ENCODE assay signal across 8 cellular contexts in the genomic region with DNA sequence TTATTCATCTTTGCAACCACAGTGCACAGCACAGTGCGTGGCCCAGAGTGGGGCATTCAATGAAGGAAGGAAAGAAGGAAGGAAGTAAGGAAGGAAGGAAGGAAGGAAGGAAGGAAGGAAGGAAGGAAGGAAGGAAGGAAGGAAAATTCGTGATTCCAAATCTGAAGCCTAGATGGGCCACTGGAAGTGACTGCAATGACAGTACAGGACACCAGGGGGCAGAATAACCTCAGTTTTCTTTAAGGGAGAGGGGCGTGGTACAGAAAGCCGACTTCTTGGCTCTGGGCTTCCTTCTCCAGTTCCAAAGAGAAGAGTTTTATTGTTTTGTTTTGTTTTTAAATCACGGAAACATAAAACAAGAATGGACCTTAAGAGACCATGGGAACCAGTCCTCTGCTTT. TPM values are rescaled to one million over a fixed set of nuclear protein-coding genes. Genes with fewer than 3 reads are reported as not detected.
A peak's percentile ranks its signal among the peaks of the same experiment; 100 is the strongest.
DNase-seq lines count a peak whose midpoint lies in the region; ATAC-seq, FAIRE-seq and TF ChIP-seq lines count a peak whose summit lies in the region.

No MANE protein-coding gene starts in this region.

- H3K27ac Mint-ChIP-seq in activated T-helper 2 cell treated with anti-CD3 and anti-CD28 coated beads, Interferon-gamma antibody, Interleukin-2, Interleukin-4, amounts not matched to agents 10 μg/mL and 5 μg/mL and 100 μg/mL, durations not matched to agents 14 hours and 24 hours and 36 hours: peak overlapping the region; percentile 2

- peak; percentile 80 for TF ChIP-seq CTCF in DND-41 (IDR thresholded peaks at IDR 0.05; ENCODE audit: borderline replicate concordance, extremely low read depth, low read length, poor library complexity, severe bottlenecking)
- peak; percentile 77 for TF ChIP-seq CTCF in foreskin keratinocyte (conservative IDR thresholded peaks at IDR 0.05)
- TF ChIP-seq CTCF in pancreas (IDR thresholded peaks at IDR 0.05): peak; percentile 55 to 80 (median 61)

- H4K20me1 ChIP-seq in DND-41 (ENCODE audit: insufficient read depth, low read length): no peaks in the 10 kb centered on the region

- H3K9me3 ChIP-seq in DND-41 (ENCODE audit: insufficient read depth, low read length, severe bottlenecking) (no peaks in the 10 kb centered on the region), pancreas (no peaks in the 10 kb centered on the region)

- H3K4me3 ChIP-seq in DND-41 (ENCODE audit: low read depth in 1 of 2, low read length in 2 of 2) (no peak overlapping the region), pancreas (no peak overlapping the region)

- no peaks in the 10 kb centered on the region for H3K9me3 Mint-ChIP-seq in activated T-helper 2 cell treated with anti-CD3 and anti-CD28 coated beads, Interferon-gamma antibody, Interleukin-2, Interleukin-4, amounts not matched to agents 10 μg/mL and 5 μg/mL and 100 μg/mL, durations not matched to agents 14 hours and 24 hours and 36 hours

- no peak overlapping the region for H3K9ac ChIP-seq in DND-41 (ENCODE audit: low read depth, low read length)

- H3K36me3 ChIP-seq in DND-41 (ENCODE audit: insufficient read depth, low read length) (no peaks in the 10 kb centered on the region), pancreas (no peaks in the 10 kb centered on the region)

- no peaks in the 10 kb centered on the region for H3K36me3 Mint-ChIP-seq in activated T-helper 2 cell treated with anti-CD3 and anti-CD28 coated beads, Interferon-gamma antibody, Interleukin-2, Interleukin-4, amounts not matched to agents 10 μg/mL and 5 μg/mL and 100 μg/mL, durations not matched to agents 14 hours and 24 hours and 36 hours (ENCODE audit: low read depth)

- FAIRE-seq in pancreas (lab: Jason Lieb, UNC): peak; percentile 76

- peak overlapping the region; percentile 40; the same call in 1 of the 2 replicates for H3K4me2 ChIP-seq in DND-41 (ENCODE audit: insufficient read depth, low read length)

- peaks cover 19% of the 10 kb centered on the region for H3K4me1 Mint-ChIP-seq in activated T-helper 2 cell treated with anti-CD3 and anti-CD28 coated beads, Interferon-gamma antibody, Interleukin-2, Interleukin-4, amounts not matched to agents 10 μg/mL and 5 μg/mL and 100 μg/mL, durations not matched to agents 14 hours and 24 hours and 36 hours (ENCODE audit: low read depth)

- intact Hi-C loops in activated T-helper 2 cell treated with anti-CD3 and anti-CD28 coated beads, Interferon-gamma antibody, Interleukin-2, Interleukin-4, amounts not matched to agents 10 μg/mL and 5 μg/mL and 100 μg/mL, durations not matched to agents 14 hours and 24 hours and 36 hours (cut with micrococcal nuclease): loop anchor here (1.0 to 10.0 kb wide), 6 partner anchors 120 to 453 kb away; a partner anchor contains a TSS
- intact Hi-C loops in pancreas (cut with DNase I): no loop called here

- H3K27ac ChIP-seq in DND-41 (ENCODE audit: low read length) (no peak overlapping the region), foreskin keratinocyte (no peak overlapping the region), pancreas (no peak overlapping the region)

- H3K27me3 Mint-ChIP-seq in activated T-helper 2 cell treated with anti-CD3 and anti-CD28 coated beads, Interferon-gamma antibody, Interleukin-2, Interleukin-4, amounts not matched to agents 10 μg/mL and 5 μg/mL and 100 μg/mL, durations not matched to agents 14 hours and 24 hours and 36 hours (ENCODE audit: low read depth): peaks cover 3% of the 10 kb centered on the region

- H3K4me1 ChIP-seq in DND-41 (ENCODE audit: insufficient read depth, low read length): peaks cover 22% of the 10 kb centered on the region
- H3K4me1 ChIP-seq in foreskin keratinocyte: no peaks in the 10 kb centered on the region
- H3K4me1 ChIP-seq in pancreas: no peaks in the 10 kb centered on the region

- peak overlapping the region; percentile 36; the same call in 1 of the 2 replicates for H2AFZ ChIP-seq in DND-41 (ENCODE audit: low read depth, low read length)

- H3K79me2 ChIP-seq in DND-41 (ENCODE audit: insufficient read depth, low read length): no peaks in the 10 kb centered on the region

- WGBS in pancreas, 2 donors: 6 to 8% methylated on average over 5 of the region's 5 CpGs

- DNase-seq in DND-41 (peak; percentile 65), HS-5 (ENCODE audit: low read depth) (peak; percentile 10), RKO (ENCODE audit: low spot score) (peak; percentile 54), foreskin keratinocyte (no peak), pancreas (peak in 4 of 6 donors; percentile 30 to 66 (median 52))
- peak; percentile 10 for DNase-seq in activated T-helper 2 cell treated with anti-CD3 and anti-CD28 coated beads, Interferon-gamma antibody, Interleukin-2, Interleukin-4, amounts not matched to agents 10 μg/mL and 5 μg/mL and 100 μg/mL, durations not matched to agents 14 hours and 24 hours and 36 hours (ENCODE audit: low spot score)

- ATAC-seq in DND-41 (ENCODE audit: insufficient read depth, low read depth) (peak; percentile 53), foreskin keratinocyte (peak; percentile 31), pancreas (peak; percentile 62 to 85 (median 78)), HG02973 (IDR thresholded peaks at IDR 0.05; ENCODE audit: unreplicated experiment) (no peak), HG02763 (IDR thresholded peaks at IDR 0.05; ENCODE audit: unreplicated experiment) (no peak)

- no peaks in the 10 kb centered on the region for H3K27me3 ChIP-seq in DND-41 (ENCODE audit: insufficient read depth, low read length, poor library complexity)
- no peaks in the 10 kb centered on the region for H3K27me3 ChIP-seq in foreskin keratinocyte
- peaks cover 0 to 8% (median 0%) of the 10 kb centered on the region in 4 donors for H3K27me3 ChIP-seq in pancreas

- no peak overlapping the region for H3K4me3 Mint-ChIP-seq in activated T-helper 2 cell treated with anti-CD3 and anti-CD28 coated beads, Interferon-gamma antibody, Interleukin-2, Interleukin-4, amounts not matched to agents 10 μg/mL and 5 μg/mL and 100 μg/mL, durations not matched to agents 14 hours and 24 hours and 36 hours (ENCODE audit: low read depth)

RNA-seq across cellular contexts. Expression of a gene that starts 47.8 kb away (rescaled TPM):
- total RNA-seq in activated T-helper 2 cell treated with anti-CD3 and anti-CD28 coated beads, Interferon-gamma antibody, Interleukin-2, Interleukin-4, amounts not matched to agents 10 μg/mL and 5 μg/mL and 100 μg/mL, durations not matched to agents 14 hours and 24 hours and 36 hours: 0.32 and 0.39 TPM in 2 replicates
- 1.6 and 8.2 TPM in 2 replicates for total RNA-seq in foreskin keratinocyte
- polyA plus RNA-seq in foreskin keratinocyte: 1.2 and 8.0 TPM in 2 replicates
- total RNA-seq in pancreas: under 1 TPM in 5 of 6 donors, not detected in 1; 0.09 to 0.61 (median 0.23) TPM
- under 1 TPM; 0.19 TPM for polyA plus RNA-seq in pancreas

Comparison
In these comparisons a context has a peak if more than half of its experiments do, and no peak if none do; other contexts are left out.
1. ATAC-seq: peak in DND-41 (single experiment), foreskin keratinocyte (single experiment) and pancreas (4 of 4); none in HG02973 (single experiment) and HG02763 (single experiment).
2. DNase-seq: peak in DND-41 (single experiment), HS-5 (single experiment), RKO (single experiment), activated T-helper 2 cell treated with anti-CD3 and anti-CD28 coated beads, Interferon-gamma antibody, Interleukin-2, Interleukin-4, amounts not matched to agents 10 μg/mL and 5 μg/mL and 100 μg/mL, durations not matched to agents 14 hours and 24 hours and 36 hours (single experiment) and pancreas (4 of 6); none in foreskin keratinocyte (0 of 2).
3. Peak in every context shown above with its lines, with median percentiles within 50 percentile points of each other: CTCF ChIP-seq.